ENCODE assay signal across 9 cellular contexts in the genomic region with DNA sequence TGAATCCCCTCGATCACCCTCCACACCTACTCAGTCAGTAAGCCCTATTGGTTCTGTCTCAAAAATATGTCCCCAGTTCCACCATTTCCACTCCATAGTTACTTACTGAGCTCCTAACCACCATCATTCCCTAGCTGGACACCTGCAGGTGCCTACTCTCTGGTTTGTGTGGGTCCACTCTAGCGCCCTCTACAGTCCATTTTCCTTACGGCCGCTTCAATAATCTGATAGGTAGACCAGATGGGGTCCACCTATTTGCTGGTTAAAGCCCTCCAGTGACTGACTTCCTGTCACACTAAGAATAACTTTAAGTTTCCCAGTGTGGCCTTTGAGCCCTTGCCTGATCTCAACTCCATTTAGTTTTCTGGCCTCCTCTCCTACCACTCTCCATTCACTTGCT.
A peak's percentile ranks its signal among the peaks of the same experiment; 100 is the strongest.
DNase-seq lines count a peak whose midpoint lies in the region; ATAC-seq and TF ChIP-seq lines count a peak whose summit lies in the region.
"Had no signal": no experiment of that assay in that cellular context is flagged by ENCODE, and none has a peak within 500 bp of the region (broad histone marks: within the 10 kb centered on the region; RNA-seq: fewer than 3 reads in every experiment).

No MANE protein-coding gene starts in this region.

- no peak for ATAC-seq in HG03196 (IDR thresholded peaks at IDR 0.05; ENCODE audit: unreplicated experiment)

- no peaks in the 10 kb centered on the region for H3K27me3 ChIP-seq in adipocyte (replicated peaks; ENCODE audit: control insufficient read depth, insufficient read depth, low read length)
- no peaks in the 10 kb centered on the region for H3K27me3 ChIP-seq in layer of hippocampus (ENCODE audit: control insufficient read depth, insufficient read depth, low read length)

- H3K36me3 ChIP-seq in adipocyte (ENCODE audit: control insufficient read depth, insufficient read depth, low read length, severe bottlenecking), result no peaks in the 10 kb centered on the region

- H3K9me3 ChIP-seq in adipocyte (ENCODE audit: control insufficient read depth, low read length), result no peaks in the 10 kb centered on the region

- no peak overlapping the region for H3K9ac ChIP-seq in adipocyte (ENCODE audit: low read length)

- H3K4me3 ChIP-seq in HFF-Myc (replicated peaks; ENCODE audit: low read depth, low read length) (no peak overlapping the region), adipocyte (ENCODE audit: low read length) (no peak overlapping the region)

- H3K27ac ChIP-seq in C4-2B (no peak overlapping the region), layer of hippocampus (ENCODE audit: low read depth, low read length) (peak overlapping the region; percentile 69)

- TF ChIP-seq CTCF in C4-2B (conservative IDR thresholded peaks at IDR 0.05), result peak; percentile 29
- TF ChIP-seq CTCF in HFF-Myc (IDR thresholded peaks at IDR 0.05; ENCODE audit: low read depth, low read length, missing control alignments), result peak; percentile 65

- no peak for DNase-seq in HFF-Myc (ENCODE audit: extremely low read depth, low read depth)
- peak; percentile 4 for DNase-seq in adipocyte (ENCODE audit: low read depth)
- no peak for DNase-seq in foreskin melanocyte
- no peak for DNase-seq in activated effector memory CD4-positive, alpha-beta T cell treated with anti-CD3 and anti-CD28 coated beads, Interleukin-2, amount 50 U/mL, for 16 hours
- no peak for DNase-seq in activated CD4-positive, alpha-beta T cell treated with anti-CD3 and anti-CD28 coated beads, Interleukin-2, amount 50 U/mL, for 4 hours
- DNase-seq: activated T-cell treated with anti-CD3 and anti-CD28 coated beads, Interleukin-2, amount 50 U/mL, for 24 hours had no signal

- H3K4me1 ChIP-seq in adipocyte (ENCODE audit: control insufficient read depth, insufficient read depth, low read length), result peaks cover 51% of the 10 kb centered on the region
